In the genomic region with DNA sequence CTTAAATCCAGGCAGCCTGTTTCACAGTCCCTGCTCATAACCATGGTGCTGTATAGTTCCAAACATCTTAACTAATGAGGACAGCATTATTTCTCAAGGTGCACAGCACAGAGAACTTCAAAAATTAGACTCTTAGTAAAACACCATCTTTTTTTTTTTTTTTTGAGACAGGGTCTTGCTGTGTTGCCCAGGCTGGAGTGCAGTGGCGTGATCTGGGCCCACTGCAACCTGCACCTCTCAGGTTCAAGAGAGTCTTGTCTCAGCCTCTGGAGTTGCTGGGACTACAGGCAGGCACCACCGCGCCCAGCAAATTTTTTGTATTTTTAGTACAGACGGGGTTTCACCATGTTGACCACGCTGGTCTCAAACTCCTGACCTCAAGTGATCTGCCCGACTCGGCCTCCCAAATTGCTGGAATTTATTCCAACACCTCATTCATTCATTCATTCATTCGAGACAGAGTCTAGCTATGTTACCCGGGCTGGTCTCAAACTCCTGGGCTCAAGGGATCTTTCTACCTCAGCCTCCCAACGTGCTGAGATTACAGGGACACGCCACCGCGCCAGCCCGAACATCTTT, we compare ENCODE assay signal across 9 cellular contexts. TPM values are rescaled to one million over a fixed set of nuclear protein-coding genes. Genes with fewer than 3 reads are reported as not detected.
DNase-seq lines count a peak whose midpoint lies in the region; ATAC-seq and TF ChIP-seq lines count a peak whose summit lies in the region.
"Had no signal": no experiment of that assay in that cellular context is flagged by ENCODE, and none has a peak within 500 bp of the region (broad histone marks: within the 10 kb centered on the region; RNA-seq: fewer than 3 reads in every experiment).

No MANE protein-coding gene starts in this region.

- H3K9ac ChIP-seq in skeletal muscle satellite cell (ENCODE audit: low read depth, low read length), result peak overlapping the region; percentile 96

- peak overlapping the region; percentile 93 for H3K4me2 ChIP-seq in skeletal muscle satellite cell (ENCODE audit: low read length)

- no peaks in the 10 kb centered on the region for H3K9me3 ChIP-seq in skeletal muscle satellite cell (replicated peaks; ENCODE audit: low read length)

- DNase-seq in fibroblast of villous mesenchyme (ENCODE audit: low read depth), result no peak
- DNase-seq in NCI-H2107 treated with DMSO at 0.1 percent for 48 hours (lab: John Stamatoyannopoulos, UW; ENCODE audit: unreplicated experiment), result no peak
- no peak for DNase-seq in GOT3 (lab: John Stamatoyannopoulos, UW)
- DNase-seq in NCI-H1694 treated with DMSO at 0.1 percent for 48 hours (lab: John Stamatoyannopoulos, UW), result no peak

- no peaks in the 10 kb centered on the region for H3K36me3 ChIP-seq in skeletal muscle satellite cell (ENCODE audit: insufficient read depth, low read length)

- no peak for TF ChIP-seq CTCF in fibroblast of villous mesenchyme (IDR thresholded peaks at IDR 0.05; ENCODE audit: insufficient read depth, low read depth, low read length)

- H3K4me3 ChIP-seq in fibroblast of villous mesenchyme (ENCODE audit: low read depth, low read length), result peak overlapping the region; percentile 87
- peak overlapping the region; percentile 72 for H3K4me3 ChIP-seq in skeletal muscle satellite cell (ENCODE audit: low read length)

- no peaks in the 10 kb centered on the region for H3K27me3 ChIP-seq in skeletal muscle satellite cell (ENCODE audit: control insufficient read depth, insufficient read depth, low read length)

- ATAC-seq in GM21528 (IDR thresholded peaks at IDR 0.05; ENCODE audit: low FRiP score, unreplicated experiment), result peak; percentile 24
- ATAC-seq in SK-N-SH treated with all-trans-retinoic acid at 6 μM for 48 hours, result peak; percentile 16
- no peak for ATAC-seq in HG03139 (IDR thresholded peaks at IDR 0.05; ENCODE audit: unreplicated experiment)

- no peaks in the 10 kb centered on the region for H3K4me1 ChIP-seq in skeletal muscle satellite cell (ENCODE audit: control insufficient read depth, insufficient read depth, low read length)

TF ChIP-seq in SK-N-SH treated with all-trans-retinoic acid at 6 μM for 48 hours, 23 proteins besides CTCF, POLR2A, EP300 and RAD21:
- TF ChIP-seq ARNTL (CRISPR knock-in tag; IDR thresholded peaks at IDR 0.05; ENCODE audit: borderline replicate concordance, low read depth), result no peak
- no peak for TF ChIP-seq ZNF8 (CRISPR knock-in tag; IDR thresholded peaks at IDR 0.05)
- no peak for TF ChIP-seq BACH2 (CRISPR knock-in tag; IDR thresholded peaks at IDR 0.05; ENCODE audit: borderline replicate concordance)
- TF ChIP-seq SNAI2 (CRISPR knock-in tag; IDR thresholded peaks at IDR 0.05), result no peak
- TF ChIP-seq ISL1 (CRISPR knock-in tag; IDR thresholded peaks at IDR 0.05), result no peak
- TF ChIP-seq TOX (CRISPR knock-in tag; IDR thresholded peaks at IDR 0.05; ENCODE audit: borderline replicate concordance), result no peak
- TF ChIP-seq PPARA (CRISPR knock-in tag; IDR thresholded peaks at IDR 0.05; ENCODE audit: borderline replicate concordance), result no peak
- no peak for TF ChIP-seq GLIS3 (CRISPR knock-in tag; IDR thresholded peaks at IDR 0.05)
- TF ChIP-seq, protein P1, sequence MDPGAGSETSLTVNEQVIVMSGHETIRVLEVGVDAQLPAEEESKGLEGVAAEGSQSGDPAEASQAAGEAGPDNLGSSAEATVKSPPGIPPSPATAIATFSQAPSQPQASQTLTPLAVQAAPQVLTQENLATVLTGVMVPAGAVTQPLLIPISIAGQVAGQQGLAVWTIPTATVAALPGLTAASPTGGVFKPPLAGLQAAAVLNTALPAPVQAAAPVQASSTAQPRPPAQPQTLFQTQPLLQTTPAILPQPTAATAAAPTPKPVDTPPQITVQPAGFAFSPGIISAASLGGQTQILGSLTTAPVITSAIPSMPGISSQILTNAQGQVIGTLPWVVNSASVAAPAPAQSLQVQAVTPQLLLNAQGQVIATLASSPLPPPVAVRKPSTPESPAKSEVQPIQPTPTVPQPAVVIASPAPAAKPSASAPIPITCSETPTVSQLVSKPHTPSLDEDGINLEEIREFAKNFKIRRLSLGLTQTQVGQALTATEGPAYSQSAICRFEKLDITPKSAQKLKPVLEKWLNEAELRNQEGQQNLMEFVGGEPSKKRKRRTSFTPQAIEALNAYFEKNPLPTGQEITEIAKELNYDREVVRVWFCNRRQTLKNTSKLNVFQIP (CRISPR knock-in tag; IDR thresholded peaks at IDR 0.05; ENCODE audit: borderline replicate concordance, low read depth), result no peak
- TF ChIP-seq, protein P2, sequence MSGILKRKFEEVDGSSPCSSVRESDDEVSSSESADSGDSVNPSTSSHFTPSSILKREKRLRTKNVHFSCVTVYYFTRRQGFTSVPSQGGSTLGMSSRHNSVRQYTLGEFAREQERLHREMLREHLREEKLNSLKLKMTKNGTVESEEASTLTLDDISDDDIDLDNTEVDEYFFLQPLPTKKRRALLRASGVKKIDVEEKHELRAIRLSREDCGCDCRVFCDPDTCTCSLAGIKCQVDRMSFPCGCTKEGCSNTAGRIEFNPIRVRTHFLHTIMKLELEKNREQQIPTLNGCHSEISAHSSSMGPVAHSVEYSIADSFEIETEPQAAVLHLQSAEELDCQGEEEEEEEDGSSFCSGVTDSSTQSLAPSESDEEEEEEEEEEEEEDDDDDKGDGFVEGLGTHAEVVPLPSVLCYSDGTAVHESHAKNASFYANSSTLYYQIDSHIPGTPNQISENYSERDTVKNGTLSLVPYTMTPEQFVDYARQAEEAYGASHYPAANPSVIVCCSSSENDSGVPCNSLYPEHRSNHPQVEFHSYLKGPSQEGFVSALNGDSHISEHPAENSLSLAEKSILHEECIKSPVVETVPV (CRISPR knock-in tag; IDR thresholded peaks at IDR 0.05), result no peak
- TF ChIP-seq ZFP3 (CRISPR knock-in tag; IDR thresholded peaks at IDR 0.05), result no peak
- no peak for TF ChIP-seq CSDC2 (CRISPR knock-in tag; IDR thresholded peaks at IDR 0.05)
- TF ChIP-seq ZC3H10 (CRISPR knock-in tag; IDR thresholded peaks at IDR 0.05), result no peak
- no peak for TF ChIP-seq ESRRG (CRISPR knock-in tag; IDR thresholded peaks at IDR 0.05)
- TF ChIP-seq, protein P3, sequence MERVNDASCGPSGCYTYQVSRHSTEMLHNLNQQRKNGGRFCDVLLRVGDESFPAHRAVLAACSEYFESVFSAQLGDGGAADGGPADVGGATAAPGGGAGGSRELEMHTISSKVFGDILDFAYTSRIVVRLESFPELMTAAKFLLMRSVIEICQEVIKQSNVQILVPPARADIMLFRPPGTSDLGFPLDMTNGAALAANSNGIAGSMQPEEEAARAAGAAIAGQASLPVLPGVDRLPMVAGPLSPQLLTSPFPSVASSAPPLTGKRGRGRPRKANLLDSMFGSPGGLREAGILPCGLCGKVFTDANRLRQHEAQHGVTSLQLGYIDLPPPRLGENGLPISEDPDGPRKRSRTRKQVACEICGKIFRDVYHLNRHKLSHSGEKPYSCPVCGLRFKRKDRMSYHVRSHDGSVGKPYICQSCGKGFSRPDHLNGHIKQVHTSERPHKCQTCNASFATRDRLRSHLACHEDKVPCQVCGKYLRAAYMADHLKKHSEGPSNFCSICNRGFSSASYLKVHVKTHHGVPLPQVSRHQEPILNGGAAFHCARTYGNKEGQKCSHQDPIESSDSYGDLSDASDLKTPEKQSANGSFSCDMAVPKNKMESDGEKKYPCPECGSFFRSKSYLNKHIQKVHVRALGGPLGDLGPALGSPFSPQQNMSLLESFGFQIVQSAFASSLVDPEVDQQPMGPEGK (CRISPR knock-in tag; IDR thresholded peaks at IDR 0.05; ENCODE audit: borderline replicate concordance), result no peak

RNA-seq across cellular contexts. Expression of a gene that starts 0.5 kb away (rescaled TPM):
- 6.1 and 9.9 TPM in 2 replicates for total RNA-seq in fibroblast of villous mesenchyme
- 7.6 and 8.9 TPM in 2 replicates for total RNA-seq in skeletal muscle satellite cell (2012; rRNA removed)

RNA-seq across cellular contexts. Expression of a gene that starts 54.6 kb away (rescaled TPM):
- total RNA-seq in fibroblast of villous mesenchyme, result 0.43 and 0.64 TPM in 2 replicates
- total RNA-seq in skeletal muscle satellite cell (2012; rRNA removed), result 17.2 and 32.1 TPM in 2 replicates
- total RNA-seq: NCI-H460 had no signal
